ENCODE assay signal across 9 cellular contexts in the genomic region with DNA sequence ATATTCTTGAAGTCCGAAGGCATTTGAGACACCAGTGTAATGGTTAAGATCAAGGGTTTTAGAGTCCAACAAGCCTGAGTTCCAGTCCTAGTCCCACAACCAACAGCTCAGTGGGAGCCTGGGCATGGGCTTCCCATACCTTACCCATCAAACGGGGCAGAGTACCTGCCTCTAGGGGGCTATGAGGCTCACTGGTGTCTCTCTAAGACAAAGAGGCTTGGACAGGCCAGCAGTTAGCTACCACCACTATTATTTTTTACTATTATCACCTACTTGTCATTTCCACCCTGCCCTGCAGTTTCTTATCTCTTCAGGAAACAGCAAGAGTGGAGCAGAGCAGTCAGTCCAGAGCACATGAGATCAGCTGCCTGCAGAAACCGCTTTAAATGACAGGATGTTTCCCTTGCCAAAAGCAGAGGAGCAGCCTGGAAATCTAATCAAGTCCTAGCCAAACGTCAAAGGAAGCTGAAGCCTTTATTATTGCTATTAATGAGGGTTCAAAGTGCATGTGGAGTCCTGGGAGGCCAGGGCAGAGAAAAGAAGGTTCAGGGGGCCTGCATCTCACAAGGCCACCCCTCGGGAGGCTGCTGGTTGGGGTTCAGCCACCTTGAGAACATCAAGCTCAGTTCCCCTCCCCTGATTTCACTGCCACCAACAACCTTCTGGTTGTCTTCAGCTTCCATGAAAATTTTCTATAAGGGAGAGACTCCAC.
A peak's percentile ranks its signal among the peaks of the same experiment; 100 is the strongest.
DNase-seq lines count a peak whose midpoint lies in the region; ATAC-seq and TF ChIP-seq lines count a peak whose summit lies in the region.
"Had no signal": no experiment of that assay in that cellular context is flagged by ENCODE, and none has a peak within 500 bp of the region (broad histone marks: within the 10 kb centered on the region; RNA-seq: fewer than 3 reads in every experiment).

No MANE protein-coding gene starts in this region.

- H3K27ac Mint-ChIP-seq in glutamatergic neuron (ENCODE audit: unreplicated experiment): no peak overlapping the region

- H3K27ac ChIP-seq in trophoblast cell (ENCODE audit: low read depth, low read length): peak overlapping the region; percentile 53

- H4K8ac ChIP-seq in trophoblast cell (ENCODE audit: low read depth, low read length): peak overlapping the region; percentile 33

- H3K14ac ChIP-seq in trophoblast cell (ENCODE audit: low read length): peak overlapping the region; percentile 85

- H3K23ac ChIP-seq in trophoblast cell (ENCODE audit: low read length): no peak overlapping the region

- no peak overlapping the region for H3K9ac ChIP-seq in trophoblast cell (ENCODE audit: low read length)

- peak overlapping the region; percentile 31 for H4K12ac ChIP-seq in trophoblast cell (ENCODE audit: low read depth, low read length)

- H2BK12ac ChIP-seq in trophoblast cell (ENCODE audit: low read length): peak overlapping the region; percentile 91

- H3K4me1 ChIP-seq in trophoblast cell (ENCODE audit: control insufficient read depth in 1 of 2, insufficient read depth in 2 of 2, low read length in 2 of 2): peaks cover 28 to 33% of the 10 kb centered on the region in 2 experiments

- H3K79me1 ChIP-seq in trophoblast cell (ENCODE audit: low read length): peaks cover 39% of the 10 kb centered on the region

- H4K91ac ChIP-seq in trophoblast cell (ENCODE audit: low read depth, low read length): peak overlapping the region; percentile 86

- no peak overlapping the region for H3K4me3 ChIP-seq in GM12875 (ENCODE audit: low read depth, low read length)
- no peak overlapping the region for H3K4me3 ChIP-seq in trophoblast cell (ENCODE audit: low read depth, low read length)
- H3K4me3 ChIP-seq: tibial nerve had no signal

- H3K79me2 ChIP-seq in trophoblast cell (ENCODE audit: control insufficient read depth, insufficient read depth, low read length, poor library complexity): peaks cover 9% of the 10 kb centered on the region

- H3K4me2 ChIP-seq in trophoblast cell (ENCODE audit: low read length): no peak overlapping the region

- no CpG with 5 or more reads among the region's 5 CpGs for WGBS in trophoblast cell (ENCODE audit: extremely low coverage, insufficient coverage, insufficient read length)

- no peaks in the 10 kb centered on the region for H3K27me3 ChIP-seq in trophoblast cell (ENCODE audit: insufficient read depth, low read length)
- H3K27me3 ChIP-seq: tibial nerve had no signal

- H2AFZ ChIP-seq in trophoblast cell (ENCODE audit: insufficient read depth, low read length, poor library complexity): peak overlapping the region; percentile 79

- peak overlapping the region; percentile 90 for H2AK5ac ChIP-seq in trophoblast cell (ENCODE audit: low read length)

- peak overlapping the region; percentile 23 for H3K4ac ChIP-seq in trophoblast cell (ENCODE audit: low read depth, low read length)

- ATAC-seq in Right ventricle myocardium superior (ENCODE audit: poor library complexity): peak; percentile 56
- ATAC-seq in omental fat pad (ENCODE audit: low FRiP score): no peak
- ATAC-seq in GM19463 (IDR thresholded peaks at IDR 0.05; ENCODE audit: unreplicated experiment): no peak

- H3K4me3 Mint-ChIP-seq in glutamatergic neuron (ENCODE audit: unreplicated experiment): no peak overlapping the region

- H3K9me3 ChIP-seq in trophoblast cell (ENCODE audit: insufficient read depth, low read depth, low read length): no peaks in the 10 kb centered on the region
- H3K9me3 ChIP-seq: tibial nerve had no signal

- no peaks in the 10 kb centered on the region for H3K9me3 Mint-ChIP-seq in glutamatergic neuron (ENCODE audit: unreplicated experiment)

- H3K27me3 Mint-ChIP-seq in glutamatergic neuron (ENCODE audit: unreplicated experiment): peaks cover 13% of the 10 kb centered on the region

- TF ChIP-seq CTCF in GM12875 (IDR thresholded peaks at IDR 0.05; ENCODE audit: borderline replicate concordance, insufficient read depth, low read depth, low read length) (peak; percentile 23; the same call in 1 of the 2 replicates), omental fat pad (IDR thresholded peaks at IDR 0.05) (no peak), glutamatergic neuron (IDR thresholded peaks at IDR 0.05; ENCODE audit: partially characterized antibody, unreplicated experiment) (no peak)

- H3K4me1 Mint-ChIP-seq in glutamatergic neuron (ENCODE audit: low read depth, unreplicated experiment): peaks cover 4% of the 10 kb centered on the region

- H3K36me3 ChIP-seq in trophoblast cell (ENCODE audit: control insufficient read depth in 1 of 2, insufficient read depth in 2 of 2, low read length in 2 of 2): no peaks in the 10 kb centered on the region
- H3K36me3 ChIP-seq: tibial nerve had no signal

- DNase-seq in SW480 (ENCODE audit: low spot score) (peak; percentile 21), Right ventricle myocardium superior (no peak), trophoblast cell (no peak), T1000 (lab: John Stamatoyannopoulos, UW) (no peak), omental fat pad (ENCODE audit: low spot score) (no peak), glutamatergic neuron (no peak)

- H2BK120ac ChIP-seq in trophoblast cell (ENCODE audit: insufficient read depth, low read length, poor library complexity): peak overlapping the region; percentile 90

- H3K36me3 Mint-ChIP-seq in glutamatergic neuron (ENCODE audit: unreplicated experiment): no peaks in the 10 kb centered on the region

- peak overlapping the region; percentile 21 for H3K18ac ChIP-seq in trophoblast cell (ENCODE audit: low read length)

- peak overlapping the region; percentile 72 for H2BK5ac ChIP-seq in trophoblast cell (ENCODE audit: low read depth, low read length, poor library complexity)

- intact Hi-C loops in Right ventricle myocardium superior (cut with DNase I): no loop called here
